Comparison of ENCODE assay signal across 26 cellular contexts in the genomic region with DNA sequence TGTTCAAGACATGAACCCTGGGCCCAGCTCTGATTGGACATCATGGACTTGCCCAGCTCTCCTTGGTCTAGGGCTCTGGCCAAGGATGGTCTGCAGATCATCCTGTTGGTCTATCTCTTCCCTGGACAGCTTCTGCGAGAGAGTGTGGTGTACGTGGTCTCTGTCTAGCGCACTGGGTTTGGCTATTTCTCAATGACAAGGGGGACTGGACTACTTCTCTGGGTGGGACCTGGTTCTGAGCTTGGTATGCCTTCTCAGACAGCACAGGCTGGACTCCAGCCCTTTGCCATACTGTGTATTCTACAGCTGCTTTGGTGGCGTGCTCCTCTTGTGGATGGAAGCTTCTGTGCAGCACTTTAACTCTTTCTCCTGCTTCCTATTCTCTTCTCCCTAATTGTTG. TPM values are rescaled to one million over a fixed set of nuclear protein-coding genes. Genes with fewer than 3 reads are reported as not detected.
"Had no signal": no experiment of that assay in that cellular context is flagged by ENCODE, and none has a peak within 500 bp of the region (broad histone marks: within the 10 kb centered on the region; RNA-seq: fewer than 3 reads in every experiment).

No MANE protein-coding gene starts in this region.

- DNase-seq: activated CD4-positive, alpha-beta memory T cell treated with anti-CD3 and anti-CD28 coated beads for 36 hours; activated CD4-positive, alpha-beta T cell treated with anti-CD3 and anti-CD28 coated beads for 36 hours; activated CD4-positive, alpha-beta T cell treated with anti-CD3 and anti-CD28 coated beads, Interleukin-2, amount 10 ng/mL, durations not matched to agents 24 days and 14 days; activated CD4-positive, CD25-positive, alpha-beta regulatory T cell; activated CD4-positive, CD25-positive, alpha-beta regulatory T cell treated with anti-CD3 and anti-CD28 coated beads, Interleukin-2, amount 50 U/mL, for 72 hours; activated CD8-positive, alpha-beta T cell treated with anti-CD3 and anti-CD28 coated beads, Interleukin-2, amount 10 ng/mL, durations not matched to agents 7 days and 5 days; activated gamma-delta T cell; activated naive CD4-positive, alpha-beta T cell; activated naive CD4-positive, alpha-beta T cell treated with anti-CD3 and anti-CD28 coated beads, Interleukin-2, amount 10 ng/mL, durations not matched to agents 7 days and 5 days; activated naive CD8-positive, alpha-beta T cell treated with anti-CD3 and anti-CD28 coated beads, Interleukin-2, amount 10 ng/mL, durations not matched to agents 7 days and 5 days; activated T-cell treated with anti-CD3 and anti-CD28 coated beads, Interleukin-2, amount 50 U/mL, for 72 hours; central memory CD4-positive, alpha-beta T cell; cerebellar nuclear complex; colonic mucosa; effector CD8-positive, alpha-beta T cell; foreskin fibroblast; T-helper 1 cell; T-helper 17 cell; T1000 had no signal

- H3K27ac ChIP-seq: ascending aorta, breast epithelium, cardiac muscle cell, colonic mucosa had no signal

- ATAC-seq: activated CD4-positive, alpha-beta T cell treated with anti-CD3 and anti-CD28 coated beads for 36 hours; activated CD8-positive, alpha-beta T cell treated with anti-CD3 and anti-CD28 coated beads, Interleukin-2, amount 10 ng/mL, durations not matched to agents 7 days and 5 days; activated naive CD4-positive, alpha-beta T cell treated with anti-CD3 and anti-CD28 coated beads, Interleukin-2, amount 50 U/mL, for 72 hours; activated T-cell treated with anti-CD3 and anti-CD28 coated beads, Interleukin-2, amount 50 U/mL, for 72 hours; esophagus mucosa; T-helper 17 cell had no signal

RNA-seq across cellular contexts. Expression of a gene that starts 8.5 kb away (rescaled TPM):
- total RNA-seq: activated CD4-positive, alpha-beta memory T cell treated with anti-CD3 and anti-CD28 coated beads for 36 hours; activated CD4-positive, alpha-beta T cell treated with anti-CD3 and anti-CD28 coated beads for 36 hours; activated CD4-positive, alpha-beta T cell treated with anti-CD3 and anti-CD28 coated beads, Interleukin-2, amount 10 ng/mL, durations not matched to agents 24 days and 14 days; activated CD8-positive, alpha-beta T cell treated with anti-CD3 and anti-CD28 coated beads, Interleukin-2, amount 10 ng/mL, durations not matched to agents 7 days and 5 days; activated naive CD8-positive, alpha-beta T cell treated with anti-CD3 and anti-CD28 coated beads, Interleukin-2, amount 10 ng/mL, durations not matched to agents 7 days and 5 days; activated T-cell treated with anti-CD3 and anti-CD28 coated beads, Interleukin-2, amount 50 U/mL, for 72 hours; ascending aorta; cardiac muscle cell; epithelial cell of proximal tubule; frontal cortex had no signal

RNA-seq across cellular contexts. Expression of a gene that starts 16.5 kb away (rescaled TPM):
- total RNA-seq: activated CD4-positive, alpha-beta memory T cell treated with anti-CD3 and anti-CD28 coated beads for 36 hours; activated CD4-positive, alpha-beta T cell treated with anti-CD3 and anti-CD28 coated beads for 36 hours; activated CD4-positive, alpha-beta T cell treated with anti-CD3 and anti-CD28 coated beads, Interleukin-2, amount 10 ng/mL, durations not matched to agents 24 days and 14 days; activated CD8-positive, alpha-beta T cell treated with anti-CD3 and anti-CD28 coated beads, Interleukin-2, amount 10 ng/mL, durations not matched to agents 7 days and 5 days; activated naive CD4-positive, alpha-beta T cell treated with anti-CD3 and anti-CD28 coated beads, Interleukin-2, amount 50 U/mL, for 72 hours; activated naive CD8-positive, alpha-beta T cell treated with anti-CD3 and anti-CD28 coated beads, Interleukin-2, amount 10 ng/mL, durations not matched to agents 7 days and 5 days; activated T-cell treated with anti-CD3 and anti-CD28 coated beads, Interleukin-2, amount 50 U/mL, for 72 hours; ascending aorta; cardiac muscle cell; epithelial cell of proximal tubule; frontal cortex; T-helper 17 cell had no signal

RNA-seq across cellular contexts. Expression of a gene that starts 35.4 kb away (rescaled TPM):
- total RNA-seq: ascending aorta, cardiac muscle cell had no signal

RNA-seq across cellular contexts. Expression of a gene that starts 57.3 kb away (rescaled TPM):
- total RNA-seq: cardiac muscle cell, colonic mucosa had no signal
